8 cellular contexts compared by ENCODE assay signal in genomic region chr19:23395041-23395721, GRCh38. TPM values are rescaled to one million over a fixed set of nuclear protein-coding genes. Genes with fewer than 3 reads are reported as not detected.
DNase-seq lines count a peak whose midpoint lies in the region; ATAC-seq and TF ChIP-seq lines count a peak whose summit lies in the region.

Gene ZNF91, minus strand, starts transcription at chr19:23395471. Its CDS starts 117 bp downstream, at chr19:23395354.

- ATAC-seq in left ventricle myocardium superior: peak; percentile 96

- H3K27me3 ChIP-seq in GM06990 (replicated peaks; ENCODE audit: control insufficient read depth, insufficient read depth, low read length): no peaks in the 10 kb centered on the region
- no peaks in the 10 kb centered on the region for H3K27me3 ChIP-seq in prostate gland (replicated peaks; ENCODE audit: insufficient read depth)

- peaks cover 5% of the 10 kb centered on the region for H3K4me1 Mint-ChIP-seq in T-helper 1 cell treated with Interleukin-12 subunit alpha and Interleukin-12 subunit beta and Interleukin-4 antibody, amounts not matched to agents 30 μg/mL and 1 μg/mL, for 36 hours (ENCODE audit: low read depth)

- H3K4me3 ChIP-seq in GM06990 (replicated peaks; ENCODE audit: low read depth, low read length) (peak within 1 kb of the TSS; percentile 83), HFF-Myc (replicated peaks; ENCODE audit: low read depth, low read length) (peak within 1 kb of the TSS; percentile 71), prostate gland (peak within 1 kb of the TSS; percentile 61 to 78), urinary bladder (ENCODE audit: low read depth, low read length) (peak within 1 kb of the TSS; percentile 58)

- H3K4me1 ChIP-seq in prostate gland (replicated peaks) (peaks cover 4% of the 10 kb centered on the region), urinary bladder (ENCODE audit: insufficient read depth) (peaks cover 4% of the 10 kb centered on the region)

- no peaks in the 10 kb centered on the region for H3K27me3 Mint-ChIP-seq in T-helper 1 cell treated with Interleukin-12 subunit alpha and Interleukin-12 subunit beta and Interleukin-4 antibody, amounts not matched to agents 30 μg/mL and 1 μg/mL, for 36 hours (ENCODE audit: low read depth)

- TF ChIP-seq CTCF in GM06990 (IDR thresholded peaks at IDR 0.05; ENCODE audit: insufficient read depth, low read length, poor library complexity, severe bottlenecking) (no peak), HFF-Myc (IDR thresholded peaks at IDR 0.05; ENCODE audit: low read depth, low read length, missing control alignments) (no peak), prostate gland (IDR thresholded peaks at IDR 0.05) (no peak)

- H3K27ac ChIP-seq in prostate gland (peak within 1 kb of the TSS; percentile 91 to 92), urinary bladder (ENCODE audit: low read depth) (peak within 1 kb of the TSS; percentile 97)

- TF ChIP-seq POLR2A in prostate gland (IDR thresholded peaks at IDR 0.05): peak; percentile 94

- H3K9me3 Mint-ChIP-seq in T-helper 1 cell treated with Interleukin-12 subunit alpha and Interleukin-12 subunit beta and Interleukin-4 antibody, amounts not matched to agents 30 μg/mL and 1 μg/mL, for 36 hours: peaks cover 41% of the 10 kb centered on the region

- peaks cover 35% of the 10 kb centered on the region for H3K36me3 Mint-ChIP-seq in T-helper 1 cell treated with Interleukin-12 subunit alpha and Interleukin-12 subunit beta and Interleukin-4 antibody, amounts not matched to agents 30 μg/mL and 1 μg/mL, for 36 hours (ENCODE audit: low read depth)

- DNase-seq in GM06990 (ENCODE audit: extremely low read depth, insufficient read length): peak; percentile 88
- DNase-seq in HFF-Myc (ENCODE audit: extremely low read depth, low read depth): peak; percentile 84
- DNase-seq in NCI-H1092 (lab: John Stamatoyannopoulos, UW): peak; percentile 94
- peak; percentile 59 to 99 (median 94) for DNase-seq in amygdala (lab: John Stamatoyannopoulos, UW)
- DNase-seq in left ventricle myocardium superior: peak; percentile 95
- peak; percentile 98 for DNase-seq in prostate gland (ENCODE audit: low spot score)

- H3K9me3 ChIP-seq in prostate gland: no peaks in the 10 kb centered on the region

- H3K4me3 Mint-ChIP-seq in T-helper 1 cell treated with Interleukin-12 subunit alpha and Interleukin-12 subunit beta and Interleukin-4 antibody, amounts not matched to agents 30 μg/mL and 1 μg/mL, for 36 hours: peak within 1 kb of the TSS; percentile 94

- H3K27ac Mint-ChIP-seq in T-helper 1 cell treated with Interleukin-12 subunit alpha and Interleukin-12 subunit beta and Interleukin-4 antibody, amounts not matched to agents 30 μg/mL and 1 μg/mL, for 36 hours: peak within 1 kb of the TSS; percentile 96

- H3K36me3 ChIP-seq in GM06990 (ENCODE audit: control insufficient read depth, insufficient read depth, low read length) (no peaks in the 10 kb centered on the region; the same call in none of the 2 replicates), prostate gland (no peaks in the 10 kb centered on the region), urinary bladder (ENCODE audit: insufficient read depth) (no peaks in the 10 kb centered on the region)

- under 1% methylated on average over 32 of the region's 32 CpGs for WGBS in prostate gland
- WGBS in urinary bladder: under 1% methylated on average over 32 of the region's 32 CpGs

- intact Hi-C loops in left ventricle myocardium superior (cut with micrococcal nuclease): no loop called here
- intact Hi-C loops in prostate gland (cut with DNase I): loop anchor here (5.0 to 10.0 kb wide), 2 partner anchors 123 to 640 kb away; no protein-coding TSS in a partner anchor

RNA-seq across cellular contexts. Expression of gene ZNF91, which starts in this region (rescaled TPM):
- total RNA-seq in left ventricle myocardium superior (147 TPM), prostate gland (10 to 100 TPM; 70.4 to 97.8 TPM), urinary bladder (223 TPM)
- 11.1 TPM for polyA plus RNA-seq in urinary bladder

Comparison
In these comparisons a context has a peak if more than half of its experiments do, and no peak if none do; other contexts are left out.
1. Peak in every context shown above with its lines: DNase-seq, ATAC-seq, H3K4me3 ChIP-seq and H3K27ac ChIP-seq.